ENCODE assay signal across 8 cellular contexts in the genomic region with DNA sequence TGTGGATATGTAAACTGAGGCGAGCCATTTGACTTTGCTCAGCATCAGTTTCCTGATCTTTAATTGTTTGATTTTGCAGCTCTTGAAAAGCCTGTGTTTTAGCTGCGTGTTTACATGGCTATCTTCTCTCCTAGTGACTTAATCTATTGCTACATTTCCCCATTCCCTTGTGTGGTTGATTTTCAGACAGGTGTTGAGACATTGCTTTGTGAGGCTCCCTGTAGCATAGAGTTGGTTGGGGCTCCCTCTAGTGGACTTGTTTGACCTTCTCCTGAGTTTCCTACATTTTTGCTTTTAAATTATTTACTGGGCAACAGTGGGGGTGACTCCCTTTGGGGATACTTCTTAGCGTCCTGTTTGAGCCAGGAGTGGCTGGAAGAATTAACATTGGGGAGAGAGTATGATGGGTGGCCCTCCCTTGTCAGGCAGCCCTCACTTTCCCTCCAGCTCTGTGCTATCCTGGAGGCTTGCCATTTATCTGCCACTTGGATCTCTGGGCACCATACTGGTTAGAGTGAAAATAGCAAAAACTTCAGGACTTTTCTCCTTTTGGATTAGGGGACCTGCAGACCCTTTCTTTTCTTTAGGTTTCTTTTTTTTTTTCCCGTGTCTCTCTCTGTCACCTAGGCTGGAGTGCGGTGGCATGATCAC. TPM values are rescaled to one million over a fixed set of nuclear protein-coding genes. Genes with fewer than 3 reads are reported as not detected.
A peak's percentile ranks its signal among the peaks of the same experiment; 100 is the strongest.
DNase-seq lines count a peak whose midpoint lies in the region; ATAC-seq and TF ChIP-seq lines count a peak whose summit lies in the region.

No MANE protein-coding gene starts in this region.

- ATAC-seq in HG03460 (IDR thresholded peaks at IDR 0.05; ENCODE audit: unreplicated experiment) (peak; percentile 75), left lung (peak; percentile 94), GM21576 (IDR thresholded peaks at IDR 0.05; ENCODE audit: unreplicated experiment) (no peak)
- ATAC-seq in activated CD4-positive, alpha-beta T cell treated with anti-CD3 and anti-CD28 coated beads for 36 hours = peak; percentile 97

- DNase-seq in GM03348 (ENCODE audit: low spot score) (peak; percentile 85), NCI-H524 treated with DMSO at 0.1 percent for 48 hours (lab: John Stamatoyannopoulos, UW) (peak; percentile 30), coronary artery (ENCODE audit: low spot score) (no peak), left lung (no peak)
- DNase-seq in activated CD4-positive, alpha-beta T cell treated with anti-CD3 and anti-CD28 coated beads for 36 hours = peak; percentile 80
- peak; percentile 64 for DNase-seq in stimulated activated CD8-positive, alpha-beta memory T cell treated with anti-CD3 and anti-CD28 coated beads, Interleukin-12 subunit alpha, Interleukin-12 subunit beta, amount 100 ng/mL, for 1 hour (ENCODE audit: low read depth)

- POLR2A ChIA-PET in activated CD4-positive, alpha-beta T cell treated with anti-CD3 and anti-CD28 coated beads for 36 hours (lab: Charles Lee) = interaction anchor here (0.8 kb wide), 1 partner anchor 48 kb away, joined by 3 read pairs; a partner anchor contains a TSS

- no peaks in the 10 kb centered on the region for H3K9me3 Mint-ChIP-seq in activated CD4-positive, alpha-beta T cell treated with anti-CD3 and anti-CD28 coated beads for 36 hours (ENCODE audit: low read depth)

- H3K27ac Mint-ChIP-seq in activated CD4-positive, alpha-beta T cell treated with anti-CD3 and anti-CD28 coated beads for 36 hours = no peak overlapping the region

- H3K27ac ChIP-seq in coronary artery = no peak overlapping the region
- H3K27ac ChIP-seq in left lung = peak overlapping the region in 1 of 2 donors; percentile 60

- no peaks in the 10 kb centered on the region for H3K36me3 ChIP-seq in left lung

- H3K27me3 Mint-ChIP-seq in activated CD4-positive, alpha-beta T cell treated with anti-CD3 and anti-CD28 coated beads for 36 hours = no peaks in the 10 kb centered on the region

- CTCF ChIA-PET in activated CD4-positive, alpha-beta T cell treated with anti-CD3 and anti-CD28 coated beads for 36 hours (lab: Charles Lee) = interaction anchor here (0.7 to 3.8 kb wide), 34 partner anchors 9 to 910 kb away, joined by 3 to 24 read pairs (median 4); a partner anchor contains a TSS

- no peaks in the 10 kb centered on the region for H3K27me3 ChIP-seq in left lung

- peaks cover 0 to 27% of the 10 kb centered on the region in 2 donors for H3K4me1 ChIP-seq in left lung

- H3K4me3 ChIP-seq in coronary artery (no peak overlapping the region), left lung (no peak overlapping the region)

- no peaks in the 10 kb centered on the region for H3K36me3 Mint-ChIP-seq in activated CD4-positive, alpha-beta T cell treated with anti-CD3 and anti-CD28 coated beads for 36 hours (ENCODE audit: low read depth)

- H3K9me3 ChIP-seq in left lung = no peaks in the 10 kb centered on the region

- H3K4me1 Mint-ChIP-seq in activated CD4-positive, alpha-beta T cell treated with anti-CD3 and anti-CD28 coated beads for 36 hours = peaks cover 2% of the 10 kb centered on the region

- no peak overlapping the region for H3K4me3 Mint-ChIP-seq in activated CD4-positive, alpha-beta T cell treated with anti-CD3 and anti-CD28 coated beads for 36 hours

- intact Hi-C loops in activated CD4-positive, alpha-beta T cell treated with anti-CD3 and anti-CD28 coated beads for 36 hours (cut with DNase I, micrococcal nuclease) = loop anchor here (1.0 to 5.0 kb wide), 10 partner anchors 28 to 140 kb away; a partner anchor contains a TSS
- intact Hi-C loops in left lung (cut with DNase I) = no loop called here

- peak; percentile 76 for TF ChIP-seq CTCF in coronary artery (IDR thresholded peaks at IDR 0.05)
- peak; percentile 74 to 84 for TF ChIP-seq CTCF in left lung (IDR thresholded peaks at IDR 0.05)

RNA-seq across cellular contexts. Expression of a gene that starts 9.2 kb away (rescaled TPM):
- total RNA-seq in activated CD4-positive, alpha-beta T cell treated with anti-CD3 and anti-CD28 coated beads for 36 hours = 10 to 100 TPM; 29.3 to 33.2 TPM
- total RNA-seq in left lung = 10 to 100 TPM; 22.0 to 36.6 TPM

RNA-seq across cellular contexts. Expression of a gene that starts 11.7 kb away (rescaled TPM):
- total RNA-seq in activated CD4-positive, alpha-beta T cell treated with anti-CD3 and anti-CD28 coated beads for 36 hours = under 1 TPM in 1 of 2 experiments, not detected in 1; 0.21 TPM
- total RNA-seq in left lung = not detected

RNA-seq across cellular contexts. Expression of a gene that starts 28.4 kb away (rescaled TPM):
- total RNA-seq in activated CD4-positive, alpha-beta T cell treated with anti-CD3 and anti-CD28 coated beads for 36 hours = 10 to 100 TPM; 18.2 to 25.0 TPM
- total RNA-seq in left lung = 10 to 100 TPM; 15.0 to 15.7 TPM

RNA-seq across cellular contexts. Expression of a gene that starts 48.1 kb away (rescaled TPM):
- total RNA-seq in activated CD4-positive, alpha-beta T cell treated with anti-CD3 and anti-CD28 coated beads for 36 hours = not detected
- under 1 TPM; 0.26 to 0.64 TPM for total RNA-seq in left lung

Comparison
In these comparisons a context has a peak if more than half of its experiments do, and no peak if none do; other contexts are left out.
1. DNase-seq: peak in GM03348 (single experiment), NCI-H524 treated with DMSO at 0.1 percent for 48 hours (single experiment), activated CD4-positive, alpha-beta T cell treated with anti-CD3 and anti-CD28 coated beads for 36 hours (single experiment) and stimulated activated CD8-positive, alpha-beta memory T cell treated with anti-CD3 and anti-CD28 coated beads, Interleukin-12 subunit alpha, Interleukin-12 subunit beta, amount 100 ng/mL, for 1 hour (single experiment); none in coronary artery (single experiment) and left lung (0 of 2).
2. intact Hi-C loops: an anchor here in activated CD4-positive, alpha-beta T cell treated with anti-CD3 and anti-CD28 coated beads for 36 hours (1.0 to 5.0 kb wide); none called in left lung.